In genomic region chr15:99442268-99442897, GRCh38 we compare ENCODE assay signal across 9 cellular contexts.
A peak's percentile ranks its signal among the peaks of the same experiment; 100 is the strongest.
DNase-seq lines count a peak whose midpoint lies in the region; ATAC-seq and TF ChIP-seq lines count a peak whose summit lies in the region.
"Had no signal": no experiment of that assay in that cellular context is flagged by ENCODE, and none has a peak within 500 bp of the region (broad histone marks: within the 10 kb centered on the region; RNA-seq: fewer than 3 reads in every experiment).

No MANE protein-coding gene starts in this region.

- H3K9me3 Mint-ChIP-seq in activated T-helper 17 cell treated with anti-CD3 and anti-CD28 coated beads, Interleukin-2, amount 50 U/mL, for 72 hours: no peaks in the 10 kb centered on the region
- no peaks in the 10 kb centered on the region for H3K9me3 Mint-ChIP-seq in stimulated activated memory B cell treated with anti-CD40 and anti-IgM and Interleukin-4, amounts not matched to agents 10 μg/mL and 1 μg/mL and 100 μg/mL, for 72 hours
- H3K9me3 Mint-ChIP-seq: neural crest cell had no signal

- H3K4me1 Mint-ChIP-seq in activated T-helper 17 cell treated with anti-CD3 and anti-CD28 coated beads, Interleukin-2, amount 50 U/mL, for 72 hours: peaks cover 16% of the 10 kb centered on the region
- peaks cover 31% of the 10 kb centered on the region for H3K4me1 Mint-ChIP-seq in stimulated activated memory B cell treated with anti-CD40 and anti-IgM and Interleukin-4, amounts not matched to agents 10 μg/mL and 1 μg/mL and 100 μg/mL, for 72 hours

- H3K36me3 ChIP-seq in left ventricle myocardium inferior: no peaks in the 10 kb centered on the region

- no peaks in the 10 kb centered on the region for H3K36me3 Mint-ChIP-seq in activated T-helper 17 cell treated with anti-CD3 and anti-CD28 coated beads, Interleukin-2, amount 50 U/mL, for 72 hours (ENCODE audit: low read depth)
- no peaks in the 10 kb centered on the region for H3K36me3 Mint-ChIP-seq in stimulated activated memory B cell treated with anti-CD40 and anti-IgM and Interleukin-4, amounts not matched to agents 10 μg/mL and 1 μg/mL and 100 μg/mL, for 72 hours

- H3K4me3 Mint-ChIP-seq in activated T-helper 17 cell treated with anti-CD3 and anti-CD28 coated beads, Interleukin-2, amount 50 U/mL, for 72 hours: peak overlapping the region; percentile 25
- H3K4me3 Mint-ChIP-seq in stimulated activated memory B cell treated with anti-CD40 and anti-IgM and Interleukin-4, amounts not matched to agents 10 μg/mL and 1 μg/mL and 100 μg/mL, for 72 hours: peak overlapping the region; percentile 56
- H3K4me3 Mint-ChIP-seq: neural crest cell had no signal

- peak overlapping the region; percentile 51 for H3K27ac Mint-ChIP-seq in activated T-helper 17 cell treated with anti-CD3 and anti-CD28 coated beads, Interleukin-2, amount 50 U/mL, for 72 hours
- H3K27ac Mint-ChIP-seq in stimulated activated memory B cell treated with anti-CD40 and anti-IgM and Interleukin-4, amounts not matched to agents 10 μg/mL and 1 μg/mL and 100 μg/mL, for 72 hours: peak overlapping the region; percentile 63

- peak overlapping the region; percentile 94 for H3K27ac ChIP-seq in left ventricle myocardium inferior (replicated peaks)

- intact Hi-C loops in left ventricle myocardium inferior (cut with micrococcal nuclease): no loop called here

- no peak for TF ChIP-seq CTCF in left ventricle myocardium inferior (IDR thresholded peaks at IDR 0.05; ENCODE audit: borderline replicate concordance)

- no peaks in the 10 kb centered on the region for H3K9me3 ChIP-seq in left ventricle myocardium inferior (replicated peaks)

- peak overlapping the region; percentile 32 for H3K4me3 ChIP-seq in left ventricle myocardium inferior

- ATAC-seq in activated T-helper 17 cell treated with anti-CD3 and anti-CD28 coated beads, Interleukin-2, amount 50 U/mL, for 72 hours (replicated peaks): peak; percentile 37
- ATAC-seq in stimulated activated memory B cell treated with anti-CD40 and anti-IgM and Interleukin-4, amounts not matched to agents 10 μg/mL and 1 μg/mL and 100 μg/mL, for 72 hours: peak; percentile 56
- ATAC-seq in HG02970 (IDR thresholded peaks at IDR 0.05; ENCODE audit: low FRiP score, unreplicated experiment): no peak
- ATAC-seq in GM21717 (IDR thresholded peaks at IDR 0.05; ENCODE audit: unreplicated experiment): no peak

- H3K4me1 ChIP-seq in left ventricle myocardium inferior: peaks cover 83% of the 10 kb centered on the region

- H3K27me3 Mint-ChIP-seq in activated T-helper 17 cell treated with anti-CD3 and anti-CD28 coated beads, Interleukin-2, amount 50 U/mL, for 72 hours: peaks cover 3% of the 10 kb centered on the region
- no peaks in the 10 kb centered on the region for H3K27me3 Mint-ChIP-seq in stimulated activated memory B cell treated with anti-CD40 and anti-IgM and Interleukin-4, amounts not matched to agents 10 μg/mL and 1 μg/mL and 100 μg/mL, for 72 hours

- no peaks in the 10 kb centered on the region for H3K27me3 ChIP-seq in left ventricle myocardium inferior (ENCODE audit: low read depth)

- DNase-seq in HK-2 (ENCODE audit: unreplicated experiment) (peak; percentile 64), left ventricle myocardium inferior (peak; percentile 77), cerebellum (ENCODE audit: low spot score) (no peak)
- no peak for DNase-seq in stimulated activated CD4-positive, alpha-beta T cell treated with anti-CD3 and anti-CD28 coated beads, Interleukin-2, amount 100 ng/mL, for 48 hours

Comparison
In these comparisons a context has a peak if more than half of its experiments do, and no peak if none do; other contexts are left out.
1. DNase-seq: peak in HK-2 (single experiment) and left ventricle myocardium inferior (single experiment); none in cerebellum (single experiment) and stimulated activated CD4-positive, alpha-beta T cell treated with anti-CD3 and anti-CD28 coated beads, Interleukin-2, amount 100 ng/mL, for 48 hours (0 of 2).
2. ATAC-seq: peak in activated T-helper 17 cell treated with anti-CD3 and anti-CD28 coated beads, Interleukin-2, amount 50 U/mL, for 72 hours (single experiment) and stimulated activated memory B cell treated with anti-CD40 and anti-IgM and Interleukin-4, amounts not matched to agents 10 μg/mL and 1 μg/mL and 100 μg/mL, for 72 hours (single experiment); none in HG02970 (single experiment) and GM21717 (single experiment).